Comparison of ENCODE assay signal across 13 cellular contexts in the genomic region with DNA sequence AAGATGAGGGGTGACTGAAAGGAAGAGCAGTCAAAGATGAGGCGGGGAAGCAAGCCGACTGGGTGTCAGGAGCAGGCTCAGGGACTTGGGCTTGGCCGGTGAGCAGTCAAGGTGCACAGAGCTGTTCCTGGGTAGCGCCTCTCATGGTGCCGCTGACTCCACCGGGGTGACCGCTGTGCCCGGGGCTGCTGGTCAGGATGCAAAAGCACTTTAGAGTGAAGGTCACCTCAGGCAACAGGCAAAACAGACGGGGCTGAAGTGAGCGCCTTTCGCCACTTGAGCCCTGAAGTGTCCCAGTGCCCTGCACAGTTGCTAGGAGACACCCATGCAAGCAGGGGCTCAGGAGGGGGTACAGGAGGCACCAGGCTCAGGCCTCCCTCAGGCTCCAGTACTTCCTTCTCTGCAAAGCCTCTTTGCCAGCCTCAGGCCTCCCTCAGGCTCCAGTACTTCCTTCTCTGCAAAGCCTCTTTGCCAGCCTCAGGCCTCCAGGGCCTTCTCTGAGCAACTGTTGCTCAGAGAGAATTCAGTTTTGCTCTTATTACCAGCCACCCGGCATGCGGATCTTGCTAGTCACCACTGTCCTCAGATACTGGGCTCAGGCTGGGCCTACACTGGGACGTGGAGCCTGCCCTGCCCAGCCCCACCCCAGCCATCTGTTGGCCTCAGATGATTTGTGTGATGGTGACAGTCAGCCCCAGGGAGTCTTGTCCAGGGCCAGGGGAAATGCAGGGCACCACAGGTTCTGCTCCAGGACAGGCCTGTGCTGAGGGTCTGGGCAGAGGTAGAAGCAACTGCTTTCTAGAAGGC.
DNase-seq lines count a peak whose midpoint lies in the region; ATAC-seq and TF ChIP-seq lines count a peak whose summit lies in the region.
"Had no signal": no experiment of that assay in that cellular context is flagged by ENCODE, and none has a peak within 500 bp of the region (broad histone marks: within the 10 kb centered on the region; RNA-seq: fewer than 3 reads in every experiment).

No MANE protein-coding gene starts in this region.

- DNase-seq in NCI-H345 (lab: John Stamatoyannopoulos, UW) (peak; percentile 18), NCI-H345 treated with DMSO at 0.1 percent for 48 hours (lab: John Stamatoyannopoulos, UW; ENCODE audit: unreplicated experiment) (no peak), lower lobe of right lung (peak; percentile 90), transverse colon (peak; percentile 51), NCI-H1048 (lab: John Stamatoyannopoulos, UW) (no peak), pons (ENCODE audit: low spot score) (no peak)
- no peak for DNase-seq in stimulated activated CD4-positive, alpha-beta T cell treated with anti-CD3 and anti-CD28 coated beads, Interleukin-12 subunit alpha, Interleukin-12 subunit beta, amount 100 ng/mL, for 4 hours
- DNase-seq: amygdala; HFFc6; NCI-H1930; right lobe of liver; stimulated activated CD8-positive, alpha-beta memory T cell treated with anti-CD3 and anti-CD28 coated beads, Interleukin-4, amount 100 ng/mL, for 48 hours had no signal

- ATAC-seq in lower lobe of right lung: peak; percentile 93

- TF ChIP-seq EP300 in transverse colon (IDR thresholded peaks at IDR 0.05; ENCODE audit: low read depth): no peak

- intact Hi-C loops in lower lobe of right lung (cut with DNase I) (no loop called here), transverse colon (cut with DNase I; ENCODE audit: low total_unique reads) (no loop called here)

- no peak for TF ChIP-seq POLR2A in transverse colon (IDR thresholded peaks at IDR 0.05)

- no peaks in the 10 kb centered on the region for H3K36me3 Mint-ChIP-seq in brain

- peaks cover 37% of the 10 kb centered on the region for H3K4me1 Mint-ChIP-seq in brain

- in situ Hi-C loops in transverse colon (cut with MboI; ENCODE audit: low pct_ligation_motif_present in 1 of 4, low pct_unique_long_range_greater_than_20kb in 1 of 4, low sequenced_read_pairs in 3 of 4): loop anchor here in 1 of 4 donors (25.0 kb wide), 1 partner anchor 353 kb away; no protein-coding TSS in a partner anchor

- H3K27me3 ChIP-seq in lower lobe of right lung (ENCODE audit: low read depth): no peaks in the 10 kb centered on the region
- no peaks in the 10 kb centered on the region for H3K27me3 ChIP-seq in transverse colon
- H3K27me3 ChIP-seq: right lobe of liver had no signal

- H3K27ac ChIP-seq in lower lobe of right lung: peak overlapping the region; percentile 79
- H3K27ac ChIP-seq in transverse colon: peak overlapping the region in 3 of 4 donors; percentile 40 to 67 (median 49)
- H3K27ac ChIP-seq: right lobe of liver had no signal

- H3K27ac Mint-ChIP-seq in brain: peak overlapping the region in 3 of 5 experiments; percentile 61 to 85 (median 71)
- H3K27ac Mint-ChIP-seq: HFFc6 had no signal

- H3K36me3 ChIP-seq in lower lobe of right lung (no peaks in the 10 kb centered on the region), transverse colon (no peaks in the 10 kb centered on the region)
- H3K36me3 ChIP-seq: right lobe of liver had no signal

- peaks cover 0 to 3% (median 0%) of the 10 kb centered on the region in 5 experiments for H3K9me3 Mint-ChIP-seq in brain
- H3K9me3 Mint-ChIP-seq: HFFc6 had no signal

- H3K9me3 ChIP-seq in lower lobe of right lung (no peaks in the 10 kb centered on the region), transverse colon (no peaks in the 10 kb centered on the region)
- H3K9me3 ChIP-seq: right lobe of liver had no signal

- no peak overlapping the region for H3K4me3 Mint-ChIP-seq in brain
- H3K4me3 Mint-ChIP-seq: HFFc6 had no signal

- H3K4me3 ChIP-seq in lower lobe of right lung (no peak overlapping the region), transverse colon (no peak overlapping the region)
- H3K4me3 ChIP-seq: right lobe of liver had no signal

- 87 to 92% methylated on average over 4 to 14 of the region's 14 CpGs for WGBS in transverse colon (ENCODE audit: low coverage in 1 of 2), 2 donors

- H3K4me1 ChIP-seq in lower lobe of right lung: peaks cover 30% of the 10 kb centered on the region
- H3K4me1 ChIP-seq in transverse colon: peaks cover 3 to 31% (median 23%) of the 10 kb centered on the region in 4 donors

- no peak for TF ChIP-seq CTCF in brain (conservative IDR thresholded peaks at IDR 0.05)
- no peak for TF ChIP-seq CTCF in lower lobe of right lung (IDR thresholded peaks at IDR 0.05)
- TF ChIP-seq CTCF in transverse colon (IDR thresholded peaks at IDR 0.05): no peak

- H3K27me3 Mint-ChIP-seq in brain: peaks cover 4% of the 10 kb centered on the region

Comparison
In these comparisons a context has a peak if more than half of its experiments do, and no peak if none do; other contexts are left out.
1. DNase-seq: peak in NCI-H345 (single experiment), lower lobe of right lung (single experiment) and transverse colon (single experiment); none in NCI-H345 treated with DMSO at 0.1 percent for 48 hours (single experiment), NCI-H1048 (single experiment), stimulated activated CD4-positive, alpha-beta T cell treated with anti-CD3 and anti-CD28 coated beads, Interleukin-12 subunit alpha, Interleukin-12 subunit beta, amount 100 ng/mL, for 4 hours (single experiment) and pons (single experiment).